ENCODE assay signal across 16 cellular contexts in the genomic region with DNA sequence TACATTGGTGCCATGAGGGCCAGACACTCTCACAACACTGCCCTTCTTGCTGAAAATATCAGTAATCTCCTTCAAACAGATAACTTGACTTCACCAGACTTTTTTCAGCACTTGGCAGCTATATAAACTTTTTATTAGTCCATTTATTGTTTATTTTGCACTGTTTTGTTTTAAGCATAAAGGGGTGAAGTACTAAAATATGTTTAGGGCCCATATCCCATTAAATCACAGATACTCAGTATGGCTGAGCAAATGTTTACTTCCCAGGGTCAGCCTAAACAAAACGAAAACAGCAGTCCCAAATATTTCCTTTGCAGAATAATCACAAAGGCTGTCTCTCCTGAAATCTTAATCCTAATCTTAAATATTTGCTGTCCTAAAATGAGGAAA.
DNase-seq lines count a peak whose midpoint lies in the region; ATAC-seq and TF ChIP-seq lines count a peak whose summit lies in the region.
"Had no signal": no experiment of that assay in that cellular context is flagged by ENCODE, and none has a peak within 500 bp of the region (broad histone marks: within the 10 kb centered on the region; RNA-seq: fewer than 3 reads in every experiment).

No MANE protein-coding gene starts in this region.

- H3K27me3 ChIP-seq in heart right ventricle, result no peaks in the 10 kb centered on the region
- H3K27me3 ChIP-seq in heart left ventricle, result no peaks in the 10 kb centered on the region
- H3K27me3 ChIP-seq in fibroblast of lung (ENCODE audit: control insufficient read depth, insufficient read depth, low read length), result no peaks in the 10 kb centered on the region
- H3K27me3 ChIP-seq in smooth muscle cell (ENCODE audit: low read depth), result no peaks in the 10 kb centered on the region
- no peaks in the 10 kb centered on the region for H3K27me3 ChIP-seq in effector memory CD4-positive, alpha-beta T cell (replicated peaks; ENCODE audit: control insufficient read depth, insufficient read depth, low read length, poor library complexity, severe bottlenecking)
- H3K27me3 ChIP-seq: adrenal gland had no signal

- H3K9ac ChIP-seq in fibroblast of lung (ENCODE audit: insufficient read depth, low read length) (no peak overlapping the region), smooth muscle cell (ENCODE audit: low read depth) (peak overlapping the region; percentile 67)

- no peak for TF ChIP-seq POLR2A in heart left ventricle (IDR thresholded peaks at IDR 0.05)

- 47 to 51% methylated on average over 1 of the region's 1 CpG for WGBS in heart right ventricle, 2 donors
- WGBS in heart left ventricle, 4 donors, result 34 to 47% (median 40%) methylated on average over 1 of the region's 1 CpG
- 16% methylated on average over 1 of the region's 1 CpG for WGBS in smooth muscle cell (ENCODE audit: low lambda C conversion rate)

- ATAC-seq in heart right ventricle (no peak), heart left ventricle (no peak), SK-N-SH treated with all-trans-retinoic acid at 6 μM for 48 hours (peak; percentile 25)
- ATAC-seq: activated CD8-positive, alpha-beta T cell treated with anti-CD3 and anti-CD28 coated beads for 36 hours; GM23338 had no signal

- no peak for TF ChIP-seq CTCF in heart right ventricle (IDR thresholded peaks at IDR 0.05)
- no peak for TF ChIP-seq CTCF in heart left ventricle (IDR thresholded peaks at IDR 0.05)
- TF ChIP-seq CTCF in fibroblast of lung (conservative IDR thresholded peaks at IDR 0.05 in 1 of 2, IDR thresholded peaks at IDR 0.05 in 1 of 2; ENCODE audit: low read depth in 1 of 2, low read length in 2 of 2), result no peak
- TF ChIP-seq CTCF in smooth muscle cell (IDR thresholded peaks at IDR 0.05; ENCODE audit: borderline replicate concordance, insufficient read depth, poor library complexity, severe bottlenecking), result no peak

- no peak for DNase-seq in heart right ventricle
- DNase-seq in heart left ventricle, result no peak
- DNase-seq in fibroblast of lung (ENCODE audit: low read depth in 2 of 2), result no peak
- no peak for DNase-seq in smooth muscle cell (lab: John Stamatoyannopoulos, UW; ENCODE audit: unreplicated experiment)
- no peak for DNase-seq in effector memory CD4-positive, alpha-beta T cell
- no peak for DNase-seq in NCI-H187 (lab: John Stamatoyannopoulos, UW)
- DNase-seq in GM03348 (ENCODE audit: low spot score), result no peak
- DNase-seq: activated CD8-positive, alpha-beta T cell treated with anti-CD3 and anti-CD28 coated beads for 36 hours; activated gamma-delta T cell treated with Interleukin-2 at 50 U/mL for 16 hours; activated T-cell treated with anti-CD3 and anti-CD28 coated beads for 4 hours; Caco-2; islet precursor cell; lower lobe of right lung had no signal

- H3K4me1 ChIP-seq in heart right ventricle (peaks cover 0 to 48% (median 23%) of the 10 kb centered on the region in 9 donors), heart left ventricle (peaks cover 0 to 32% (median 20%) of the 10 kb centered on the region in 12 donors), fibroblast of lung (ENCODE audit: control insufficient read depth, extremely low read depth, insufficient read depth, low read length) (peaks cover 13% of the 10 kb centered on the region), smooth muscle cell (ENCODE audit: low read depth) (peaks cover 9% of the 10 kb centered on the region)
- H3K4me1 ChIP-seq in effector memory CD4-positive, alpha-beta T cell (ENCODE audit: control insufficient read depth, insufficient read depth, low read length, poor library complexity, severe bottlenecking), result no peaks in the 10 kb centered on the region
- H3K4me1 ChIP-seq: Caco-2 had no signal

- H3K79me2 ChIP-seq in fibroblast of lung (ENCODE audit: control insufficient read depth, insufficient read depth, low read length), result no peaks in the 10 kb centered on the region
- peaks cover 4% of the 10 kb centered on the region for H3K79me2 ChIP-seq in smooth muscle cell (ENCODE audit: low read depth)

- H3K36me3 ChIP-seq in heart right ventricle (no peaks in the 10 kb centered on the region), heart left ventricle (no peaks in the 10 kb centered on the region), fibroblast of lung (ENCODE audit: control insufficient read depth, insufficient read depth, low read length) (no peaks in the 10 kb centered on the region), smooth muscle cell (ENCODE audit: low read depth) (no peaks in the 10 kb centered on the region)
- H3K36me3 ChIP-seq in effector memory CD4-positive, alpha-beta T cell (ENCODE audit: control insufficient read depth, insufficient read depth, low read length), result no peaks in the 10 kb centered on the region
- H3K36me3 ChIP-seq: adrenal gland, lower lobe of right lung had no signal

- H3K9me3 ChIP-seq in heart right ventricle (no peaks in the 10 kb centered on the region), heart left ventricle (no peaks in the 10 kb centered on the region), fibroblast of lung (ENCODE audit: control insufficient read depth, insufficient read depth, low read depth, low read length) (no peaks in the 10 kb centered on the region), smooth muscle cell (replicated peaks; ENCODE audit: low read depth) (no peaks in the 10 kb centered on the region)
- H3K9me3 ChIP-seq in effector memory CD4-positive, alpha-beta T cell (ENCODE audit: control insufficient read depth, low read length), result no peaks in the 10 kb centered on the region
- H3K9me3 ChIP-seq: adrenal gland, Caco-2, lower lobe of right lung had no signal

- H3K4me3 ChIP-seq in heart right ventricle (no peak overlapping the region), heart left ventricle (no peak overlapping the region), fibroblast of lung (replicated peaks in 1 of 4; ENCODE audit: control extremely low read depth in 1 of 4, insufficient read depth in 1 of 4, low read depth in 3 of 4, low read length in 4 of 4) (no peak overlapping the region), smooth muscle cell (no peak overlapping the region)
- H3K4me3 ChIP-seq in effector memory CD4-positive, alpha-beta T cell (ENCODE audit: insufficient read depth, low read depth, low read length, poor library complexity, severe bottlenecking), result no peak overlapping the region
- H3K4me3 ChIP-seq: adrenal gland, GM23338, lower lobe of right lung had no signal

- peaks cover 50% of the 10 kb centered on the region for H3F3A ChIP-seq in smooth muscle cell (ENCODE audit: low read depth)

- H3K4me2 ChIP-seq in fibroblast of lung (ENCODE audit: extremely low read depth, insufficient read depth, low read length) (peak overlapping the region; percentile 58), smooth muscle cell (peak overlapping the region; percentile 77)
- H3K4me2 ChIP-seq: GM23338 had no signal

- intact Hi-C loops in heart right ventricle (cut with DNase I) (loop anchor here in 6 of 10 donors (10.0 kb wide), 7 partner anchors 77 to 1007 kb away; a partner anchor contains a TSS), heart left ventricle (cut with DNase I) (loop anchor here in 3 of 10 donors (5.0 to 10.0 kb wide), 5 partner anchors 103 to 327 kb away; no protein-coding TSS in a partner anchor)

- H3K27ac ChIP-seq in heart right ventricle (peak overlapping the region in 6 of 10 donors; percentile 5 to 70 (median 62)), heart left ventricle (peak overlapping the region in 4 of 12 donors; percentile 11 to 57 (median 34)), fibroblast of lung (ENCODE audit: insufficient read depth, low read length) (no peak overlapping the region), smooth muscle cell (ENCODE audit: low read depth) (peak overlapping the region; percentile 95)
- no peak overlapping the region for H3K27ac ChIP-seq in effector memory CD4-positive, alpha-beta T cell (ENCODE audit: insufficient read depth, low read length, poor library complexity, severe bottlenecking)

- H4K20me1 ChIP-seq in fibroblast of lung (ENCODE audit: control insufficient read depth, extremely low read depth, insufficient read depth, low read length), result no peaks in the 10 kb centered on the region
- no peaks in the 10 kb centered on the region for H4K20me1 ChIP-seq in smooth muscle cell (ENCODE audit: low read depth)

- no peak overlapping the region for H2AFZ ChIP-seq in fibroblast of lung (ENCODE audit: low read length)
- H2AFZ ChIP-seq in smooth muscle cell (ENCODE audit: low read depth), result no peak overlapping the region

TF ChIP-seq in SK-N-SH treated with all-trans-retinoic acid at 6 μM for 48 hours, 23 proteins besides CTCF, POLR2A, EP300 and RAD21:
- TF ChIP-seq, protein P1, sequence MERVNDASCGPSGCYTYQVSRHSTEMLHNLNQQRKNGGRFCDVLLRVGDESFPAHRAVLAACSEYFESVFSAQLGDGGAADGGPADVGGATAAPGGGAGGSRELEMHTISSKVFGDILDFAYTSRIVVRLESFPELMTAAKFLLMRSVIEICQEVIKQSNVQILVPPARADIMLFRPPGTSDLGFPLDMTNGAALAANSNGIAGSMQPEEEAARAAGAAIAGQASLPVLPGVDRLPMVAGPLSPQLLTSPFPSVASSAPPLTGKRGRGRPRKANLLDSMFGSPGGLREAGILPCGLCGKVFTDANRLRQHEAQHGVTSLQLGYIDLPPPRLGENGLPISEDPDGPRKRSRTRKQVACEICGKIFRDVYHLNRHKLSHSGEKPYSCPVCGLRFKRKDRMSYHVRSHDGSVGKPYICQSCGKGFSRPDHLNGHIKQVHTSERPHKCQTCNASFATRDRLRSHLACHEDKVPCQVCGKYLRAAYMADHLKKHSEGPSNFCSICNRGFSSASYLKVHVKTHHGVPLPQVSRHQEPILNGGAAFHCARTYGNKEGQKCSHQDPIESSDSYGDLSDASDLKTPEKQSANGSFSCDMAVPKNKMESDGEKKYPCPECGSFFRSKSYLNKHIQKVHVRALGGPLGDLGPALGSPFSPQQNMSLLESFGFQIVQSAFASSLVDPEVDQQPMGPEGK (CRISPR knock-in tag; IDR thresholded peaks at IDR 0.05; ENCODE audit: borderline replicate concordance), result no peak
- TF ChIP-seq ZFP30 (CRISPR knock-in tag; IDR thresholded peaks at IDR 0.05) (no peak), ZNF8 (CRISPR knock-in tag; IDR thresholded peaks at IDR 0.05) (no peak), TOX (CRISPR knock-in tag; IDR thresholded peaks at IDR 0.05; ENCODE audit: borderline replicate concordance) (no peak), ZFP3 (CRISPR knock-in tag; IDR thresholded peaks at IDR 0.05) (no peak), OSR1 (CRISPR knock-in tag; IDR thresholded peaks at IDR 0.05) (no peak), ZNF70 (CRISPR knock-in tag; IDR thresholded peaks at IDR 0.05) (no peak), RARB (CRISPR knock-in tag; IDR thresholded peaks at IDR 0.05) (no peak)

Comparison
In these comparisons a context has a peak if more than half of its experiments do, and no peak if none do; other contexts are left out.
1. H3K27ac ChIP-seq: peak in heart right ventricle (6 of 10) and smooth muscle cell (single experiment); none in fibroblast of lung (single experiment) and effector memory CD4-positive, alpha-beta T cell (single experiment).